ENCODE assay signal across 14 cellular contexts in the genomic region with DNA sequence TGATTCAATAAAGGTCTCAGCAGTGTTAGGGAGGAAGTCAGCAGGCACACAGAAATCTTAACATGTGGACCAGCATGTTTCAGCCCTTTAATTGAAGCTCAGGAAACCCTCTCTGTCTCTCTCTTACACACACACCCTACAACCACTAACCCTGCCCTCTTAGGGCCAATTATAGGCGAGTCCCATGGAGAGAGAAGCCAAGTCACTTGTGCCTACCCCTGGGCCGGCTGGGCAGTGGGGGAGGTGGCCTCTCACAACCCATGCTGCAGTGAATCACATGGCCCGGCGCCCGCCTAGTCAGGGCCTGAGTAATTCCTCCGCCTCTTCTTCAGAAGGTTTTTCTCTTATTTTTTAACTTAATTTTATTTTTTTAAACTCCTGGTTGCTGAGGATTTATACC. TPM values are rescaled to one million over a fixed set of nuclear protein-coding genes. Genes with fewer than 3 reads are reported as not detected.
DNase-seq lines count a peak whose midpoint lies in the region; ATAC-seq, FAIRE-seq and TF ChIP-seq lines count a peak whose summit lies in the region.
"Had no signal": no experiment of that assay in that cellular context is flagged by ENCODE, and none has a peak within 500 bp of the region (broad histone marks: within the 10 kb centered on the region; RNA-seq: fewer than 3 reads in every experiment).

No MANE protein-coding gene starts in this region.

- H3K36me3 Mint-ChIP-seq in astrocyte (ENCODE audit: low read depth, unreplicated experiment), result peaks cover 2% of the 10 kb centered on the region

- H3K4me1 Mint-ChIP-seq in astrocyte (ENCODE audit: low read depth, unreplicated experiment), result peaks cover 25% of the 10 kb centered on the region

- dilution Hi-C loops in keratinocyte (cut with MboI; ENCODE audit: extremely low pct_ligation_motif_present, low sequenced_read_pairs), result no loop called here

- H3K4me1 ChIP-seq in right cardiac atrium (ENCODE audit: control insufficient read depth, insufficient read depth, low read length) (peaks cover 4% of the 10 kb centered on the region), astrocyte (ENCODE audit: insufficient read depth, low read length) (peaks cover 22% of the 10 kb centered on the region), keratinocyte (ENCODE audit: control insufficient read depth, extremely low read depth, insufficient read depth, low read length) (peaks cover 6% of the 10 kb centered on the region), pancreas (no peaks in the 10 kb centered on the region)
- H3K4me1 ChIP-seq: left lung, prostate gland, upper lobe of right lung had no signal

- H3K79me2 ChIP-seq in astrocyte (ENCODE audit: insufficient read depth, low read length) (peaks cover 50% of the 10 kb centered on the region), keratinocyte (ENCODE audit: control insufficient read depth, insufficient read depth, low read length) (peaks cover 23% of the 10 kb centered on the region)

- H3K4me2 ChIP-seq in astrocyte (ENCODE audit: low read length), result peak overlapping the region; percentile 90
- H3K4me2 ChIP-seq in keratinocyte (ENCODE audit: control insufficient read depth, extremely low read depth, insufficient read depth, low read depth, low read length), result peak overlapping the region; percentile 41
- H3K4me2 ChIP-seq: BLaER1 had no signal

- H3K9ac ChIP-seq in astrocyte (ENCODE audit: low read length), result peak overlapping the region; percentile 54
- peak overlapping the region; percentile 22 for H3K9ac ChIP-seq in keratinocyte (ENCODE audit: control insufficient read depth, extremely low read depth, insufficient read depth, low read length)
- H3K9ac ChIP-seq: BLaER1 had no signal

- WGBS in right cardiac atrium, result 53% methylated on average over 6 of the region's 6 CpGs
- 72 to 77% methylated on average over 6 of the region's 6 CpGs for WGBS in pancreas, 2 donors

- H3K27me3 ChIP-seq in right cardiac atrium (ENCODE audit: control insufficient read depth, insufficient read depth) (no peaks in the 10 kb centered on the region), astrocyte (ENCODE audit: insufficient read depth, low read length) (no peaks in the 10 kb centered on the region), keratinocyte (ENCODE audit: control insufficient read depth, extremely low read depth, insufficient read depth, low read length) (no peaks in the 10 kb centered on the region), pancreas (no peaks in the 10 kb centered on the region)
- H3K27me3 ChIP-seq: upper lobe of right lung had no signal

- peak; percentile 39 for FAIRE-seq in astrocyte (lab: Jason Lieb, UNC)
- no peak for FAIRE-seq in keratinocyte (lab: Jason Lieb, UNC)
- no peak for FAIRE-seq in pancreas (lab: Jason Lieb, UNC)

- no peak for TF ChIP-seq POLR2A in erythroblast (IDR thresholded peaks at IDR 0.05; ENCODE audit: low read length)

- no peaks in the 10 kb centered on the region for H3K9me1 ChIP-seq in keratinocyte (ENCODE audit: control insufficient read depth, extremely low read depth, insufficient read depth, low read length)

- ATAC-seq in right cardiac atrium (peak in 1 of 2 donors; percentile 44), pancreas (no peak), HG03280 (IDR thresholded peaks at IDR 0.05; ENCODE audit: unreplicated experiment) (no peak)
- ATAC-seq: left lung, upper lobe of right lung had no signal

- H3K27ac ChIP-seq in right cardiac atrium (ENCODE audit: low read length) (no peak overlapping the region), astrocyte (ENCODE audit: low read depth, low read length) (peak overlapping the region; percentile 66), keratinocyte (ENCODE audit: control insufficient read depth, insufficient read depth, low read length) (peak overlapping the region; percentile 54), pancreas (no peak overlapping the region)
- H3K27ac ChIP-seq: BLaER1, left lung, prostate gland, upper lobe of right lung had no signal

- DNase-seq in right cardiac atrium (peak; percentile 54 to 76 (median 67)), cardiac septum (ENCODE audit: low spot score) (no peak), astrocyte (ENCODE audit: low read depth) (peak; percentile 44), keratinocyte (ENCODE audit: low read depth, low spot score) (peak; percentile 25), erythroblast (lab: John Stamatoyannopoulos, UW) (no peak), pancreas (no peak), COLO668 (lab: John Stamatoyannopoulos, UW; ENCODE audit: unreplicated experiment) (no peak)
- DNase-seq: MV-4-11, upper lobe of right lung had no signal

- no peak overlapping the region for H3K27ac Mint-ChIP-seq in astrocyte (ENCODE audit: unreplicated experiment)

- no peaks in the 10 kb centered on the region for H3K27me3 Mint-ChIP-seq in astrocyte (ENCODE audit: low read depth, unreplicated experiment)

- H3K9me3 ChIP-seq in right cardiac atrium (ENCODE audit: control insufficient read depth, low read length) (no peaks in the 10 kb centered on the region), astrocyte (ENCODE audit: insufficient read depth, low read depth, low read length) (no peaks in the 10 kb centered on the region), keratinocyte (ENCODE audit: control insufficient read depth, low read depth, low read length) (no peaks in the 10 kb centered on the region), pancreas (no peaks in the 10 kb centered on the region)
- H3K9me3 ChIP-seq: left lung, prostate gland, upper lobe of right lung had no signal

- no peak overlapping the region for H3K4me3 Mint-ChIP-seq in astrocyte (ENCODE audit: unreplicated experiment)

- H3K36me3 ChIP-seq in astrocyte (ENCODE audit: insufficient read depth, low read length) (no peaks in the 10 kb centered on the region), keratinocyte (ENCODE audit: control insufficient read depth in 2 of 2, extremely low read depth in 1 of 2, insufficient read depth in 2 of 2, low read length in 2 of 2) (no peaks in the 10 kb centered on the region), pancreas (no peaks in the 10 kb centered on the region)
- H3K36me3 ChIP-seq: BLaER1, left lung, prostate gland, upper lobe of right lung had no signal

- H4K20me1 ChIP-seq in astrocyte (ENCODE audit: insufficient read depth, low read length) (peaks cover 3% of the 10 kb centered on the region), keratinocyte (ENCODE audit: control insufficient read depth, extremely low read depth, insufficient read depth, low read length) (no peaks in the 10 kb centered on the region)
- H4K20me1 ChIP-seq: BLaER1 had no signal

- no peak for TF ChIP-seq CTCF in astrocyte (IDR thresholded peaks at IDR 0.05; ENCODE audit: insufficient read depth, low read depth, low read length)
- no peak for TF ChIP-seq CTCF in keratinocyte (optimal IDR thresholded peaks at IDR 0.05 in 1 of 3, IDR thresholded peaks at IDR 0.05 in 1 of 3, conservative IDR thresholded peaks at IDR 0.05 in 1 of 3; ENCODE audit: extremely low read depth in 1 of 3, insufficient read depth in 2 of 3, low read length in 3 of 3)
- TF ChIP-seq CTCF in pancreas (IDR thresholded peaks at IDR 0.05), result no peak

- H2AFZ ChIP-seq in astrocyte (ENCODE audit: low read depth, low read length), result no peak overlapping the region
- peak overlapping the region; percentile 46 for H2AFZ ChIP-seq in keratinocyte (ENCODE audit: control insufficient read depth, low read length)

- intact Hi-C loops in right cardiac atrium (cut with DNase I) (no loop called here), cardiac septum (cut with DNase I) (no loop called here), pancreas (cut with DNase I) (no loop called here)

- peaks cover 2% of the 10 kb centered on the region for H3K9me3 Mint-ChIP-seq in astrocyte (ENCODE audit: unreplicated experiment)

- H3K4me3 ChIP-seq in right cardiac atrium (ENCODE audit: low read length), result no peak overlapping the region
- H3K4me3 ChIP-seq in astrocyte (ENCODE audit: insufficient read depth, low read depth, low read length), result no peak overlapping the region
- peak overlapping the region in 1 of 3 experiments; percentile 35 for H3K4me3 ChIP-seq in keratinocyte (ENCODE audit: control insufficient read depth in 2 of 3, extremely low read depth in 1 of 3, insufficient read depth in 2 of 3, low read depth in 1 of 3, low read length in 3 of 3)
- H3K4me3 ChIP-seq in pancreas, result no peak overlapping the region
- H3K4me3 ChIP-seq: BLaER1, left lung, prostate gland, upper lobe of right lung had no signal

RNA-seq across cellular contexts. Expression of a gene that starts 3.7 kb away (rescaled TPM):
- total RNA-seq in right cardiac atrium (1 to 10 TPM; 6.3 to 6.7 (median 6.5) TPM), cardiac septum (8.0 TPM), astrocyte (18.0 and 18.6 TPM in 2 replicates), pancreas (1 to 10 TPM; 1.7 to 4.0 (median 2.5) TPM)
- polyA plus RNA-seq in right cardiac atrium (5.0 TPM), keratinocyte (2.2 to 8.8 TPM (median 2.9 TPM) in 3 replicates), pancreas (1 to 10 TPM; 3.0 TPM)
- polyA plus RNA-seq in keratinocyte (2011; ENCODE audit: low read depth), result 3.0 TPM
- 3.6 and 6.3 TPM in 2 replicates for polyA plus RNA-seq in keratinocyte (2011; cell fraction: cytosol; rRNA removed)
- 7.8 and 11.2 TPM in 2 replicates for polyA plus RNA-seq in keratinocyte (2011; cell fraction: nucleus; rRNA removed)
- 4.9 and 9.5 TPM in 2 replicates for polyA plus RNA-seq in keratinocyte (2012; ENCODE audit: low replicate concordance)
- polyA minus RNA-seq in keratinocyte, result 3.3 to 16.4 TPM (median 4.4 TPM) in 3 replicates
- polyA minus RNA-seq in keratinocyte (2011; cell fraction: cytosol; rRNA and poly(A)+ RNA removed), result 6.9 TPM
- polyA minus RNA-seq in keratinocyte (2011; cell fraction: nucleus; rRNA and poly(A)+ RNA removed), result 3.6 and 5.3 TPM in 2 replicates
- total RNA-seq: T-helper 1 cell treated with Interleukin-12 subunit alpha and Interleukin-12 subunit beta and Interleukin-4 antibody, amounts not matched to agents 30 ng/mL and 1 ng/mL, for 36 hours had no signal

RNA-seq across cellular contexts. Expression of a gene that starts 37.7 kb away (rescaled TPM):
- total RNA-seq in right cardiac atrium (10 to 100 TPM; 22.3 to 28.0 (median 23.9) TPM), cardiac septum (35.3 TPM), astrocyte (40.5 and 46.5 TPM in 2 replicates), pancreas (10 to 100 TPM; 10.6 to 21.6 (median 16.3) TPM)
- polyA plus RNA-seq in right cardiac atrium (10.0 TPM), keratinocyte (12.1 to 27.5 TPM (median 15.7 TPM) in 3 replicates), pancreas (1 to 10 TPM; 4.0 to 4.4 TPM)
- polyA plus RNA-seq in keratinocyte (2011; ENCODE audit: low read depth), result 7.2 TPM
- 11.8 and 13.2 TPM in 2 replicates for polyA plus RNA-seq in keratinocyte (2011; cell fraction: cytosol; rRNA removed)
- 22.9 and 23.7 TPM in 2 replicates for polyA plus RNA-seq in keratinocyte (2011; cell fraction: nucleus; rRNA removed)
- 9.1 and 14.2 TPM in 2 replicates for polyA plus RNA-seq in keratinocyte (2012; ENCODE audit: low replicate concordance)
- polyA minus RNA-seq in keratinocyte, result 23.8 to 42.4 TPM (median 31.0 TPM) in 3 replicates
- 23.2 TPM for polyA minus RNA-seq in keratinocyte (2011; cell fraction: cytosol; rRNA and poly(A)+ RNA removed)
- polyA minus RNA-seq in keratinocyte (2011; cell fraction: nucleus; rRNA and poly(A)+ RNA removed), result 23.5 and 43.3 TPM in 2 replicates

RNA-seq across cellular contexts. Expression of a gene that starts 52.1 kb away (rescaled TPM):
- total RNA-seq in right cardiac atrium, result 10 to 100 TPM; 31.8 to 39.8 (median 38.5) TPM
- 42.3 TPM for polyA plus RNA-seq in right cardiac atrium
- 37.6 TPM for total RNA-seq in cardiac septum
- total RNA-seq in astrocyte, result 25.5 and 28.7 TPM in 2 replicates
- polyA plus RNA-seq in keratinocyte, result 12.5 to 36.0 TPM (median 21.5 TPM) in 3 replicates
- 10.1 TPM for polyA plus RNA-seq in keratinocyte (2011; ENCODE audit: low read depth)
- 19.5 and 25.3 TPM in 2 replicates for polyA plus RNA-seq in keratinocyte (2011; cell fraction: cytosol; rRNA removed)
- 16.8 and 17.3 TPM in 2 replicates for polyA plus RNA-seq in keratinocyte (2011; cell fraction: nucleus; rRNA removed)
- 20.5 and 45.7 TPM in 2 replicates for polyA plus RNA-seq in keratinocyte (2012; ENCODE audit: low replicate concordance)
- polyA minus RNA-seq in keratinocyte, result 3.7 to 7.4 TPM (median 7.1 TPM) in 3 replicates
- 7.7 TPM for polyA minus RNA-seq in keratinocyte (2011; cell fraction: cytosol; rRNA and poly(A)+ RNA removed)
- 1.6 and 1.8 TPM in 2 replicates for polyA minus RNA-seq in keratinocyte (2011; cell fraction: nucleus; rRNA and poly(A)+ RNA removed)
- total RNA-seq in pancreas, result 10 to 100 TPM; 12.5 to 18.3 (median 15.3) TPM
- 10 to 100 TPM; 18.3 to 28.9 TPM for polyA plus RNA-seq in pancreas

Comparison
In these comparisons a context has a peak if more than half of its experiments do, and no peak if none do; other contexts are left out.
1. DNase-seq: peak in right cardiac atrium (3 of 3), astrocyte (single experiment) and keratinocyte (single experiment); none in cardiac septum (single experiment), erythroblast (0 of 2), pancreas (0 of 6) and COLO668 (single experiment).
2. H3K27ac ChIP-seq: peak in astrocyte (single experiment) and keratinocyte (single experiment); none in right cardiac atrium (single experiment) and pancreas (0 of 4).